13 cellular contexts compared by ENCODE assay signal in genomic region chr20:50345712-50346371, GRCh38.
DNase-seq lines count a peak whose midpoint lies in the region; ATAC-seq and TF ChIP-seq lines count a peak whose summit lies in the region.
"Had no signal": no experiment of that assay in that cellular context is flagged by ENCODE, and none has a peak within 500 bp of the region (broad histone marks: within the 10 kb centered on the region; RNA-seq: fewer than 3 reads in every experiment).

No MANE protein-coding gene starts in this region.

- CTCF ChIA-PET in CD4-positive, alpha-beta memory T cell (lab: Charles Lee; ENCODE audit: partially characterized antibody), result no interaction called here

- H3K27ac ChIP-seq in BLaER1 (peak overlapping the region; percentile 36; the same call in 1 of the 2 replicates), gastroesophageal sphincter (peak overlapping the region in 3 of 4 donors; percentile 61 to 77 (median 69)), parathyroid adenoma (peak overlapping the region; percentile 50)
- H3K27ac ChIP-seq in CD4-positive, alpha-beta memory T cell (ENCODE audit: low read depth, low read length), result no peak overlapping the region

- H3K36me3 ChIP-seq in BLaER1 (no peaks in the 10 kb centered on the region), gastroesophageal sphincter (no peaks in the 10 kb centered on the region), parathyroid adenoma (ENCODE audit: control insufficient read depth, insufficient read depth, low read length) (no peaks in the 10 kb centered on the region)
- no peaks in the 10 kb centered on the region for H3K36me3 ChIP-seq in CD4-positive, alpha-beta memory T cell (ENCODE audit: insufficient read depth, low read length)

- H3K27me3 ChIP-seq in BLaER1 (peaks cover 46% of the 10 kb centered on the region), gastroesophageal sphincter (no peaks in the 10 kb centered on the region), parathyroid adenoma (ENCODE audit: control insufficient read depth, insufficient read depth, low read length) (no peaks in the 10 kb centered on the region)
- no peaks in the 10 kb centered on the region for H3K27me3 ChIP-seq in CD4-positive, alpha-beta memory T cell (ENCODE audit: insufficient read depth, low read length)

- intact Hi-C loops in activated T-helper 1 cell treated with anti-CD3 and anti-CD28 coated beads, Interleukin-12 subunit alpha, Interleukin-12 subunit beta, Interleukin-2, Interleukin-4 antibody, amounts not matched to agents 30 ng/mL and 10 ng/mL and 1 ng/mL, durations not matched to agents 14 hours and 24 hours and 36 hours (cut with micrococcal nuclease), result no loop called here
- intact Hi-C loops in CD4-positive, alpha-beta memory T cell (cut with micrococcal nuclease), result no loop called here

- no peak for ATAC-seq in gastroesophageal sphincter

- peak overlapping the region; percentile 88 for H3K4me2 ChIP-seq in BLaER1
- no peak overlapping the region for H3K4me2 ChIP-seq in parathyroid adenoma (ENCODE audit: low read length)

- no peaks in the 10 kb centered on the region for H3K79me2 ChIP-seq in parathyroid adenoma

- no peak overlapping the region for H2AFZ ChIP-seq in parathyroid adenoma

- no peak for TF ChIP-seq EP300 in gastroesophageal sphincter (IDR thresholded peaks at IDR 0.05)

- DNase-seq in activated T-helper 1 cell treated with anti-CD3 and anti-CD28 coated beads, Interleukin-12 subunit alpha, Interleukin-12 subunit beta, Interleukin-2, Interleukin-4 antibody, amounts not matched to agents 30 ng/mL and 10 ng/mL and 1 ng/mL, durations not matched to agents 14 hours and 24 hours and 36 hours (ENCODE audit: low spot score), result no peak
- DNase-seq in GF-D8 (lab: John Stamatoyannopoulos, UW) (no peak), AG08395 (ENCODE audit: low spot score) (no peak)
- DNase-seq in activated effector memory CD4-positive, alpha-beta T cell treated with Interleukin-2 at 50 U/mL for 16 hours, result no peak
- DNase-seq in CD4-positive, alpha-beta memory T cell, result no peak
- DNase-seq: activated gamma-delta T cell treated with Interleukin-2 at 50 U/mL for 16 hours, glutamatergic neuron, Karpas-422 had no signal

- H3K4me3 ChIP-seq in BLaER1 (peak overlapping the region; percentile 47), gastroesophageal sphincter (peak overlapping the region in 1 of 2 donors; percentile 17), parathyroid adenoma (ENCODE audit: low read depth, low read length) (no peak overlapping the region)
- H3K4me3 ChIP-seq in CD4-positive, alpha-beta memory T cell (ENCODE audit: low read length in 2 of 2), result no peak overlapping the region

- POLR2A ChIA-PET in CD4-positive, alpha-beta memory T cell (lab: Charles Lee; ENCODE audit: partially characterized antibody), result interaction anchor here (0.9 to 1.0 kb wide), 2 partner anchors 11 to 45 kb away, joined by 3 to 4 read pairs; no protein-coding TSS in a partner anchor

- H3K9me3 ChIP-seq in BLaER1 (no peaks in the 10 kb centered on the region), gastroesophageal sphincter (no peaks in the 10 kb centered on the region), parathyroid adenoma (ENCODE audit: control insufficient read depth, low read length) (no peaks in the 10 kb centered on the region)
- H3K9me3 ChIP-seq in CD4-positive, alpha-beta memory T cell (ENCODE audit: control insufficient read depth in 1 of 2, low read length in 2 of 2), result no peaks in the 10 kb centered on the region

- H3K27ac Mint-ChIP-seq in activated T-helper 1 cell treated with anti-CD3 and anti-CD28 coated beads, Interleukin-12 subunit alpha, Interleukin-12 subunit beta, Interleukin-2, Interleukin-4 antibody, amounts not matched to agents 30 ng/mL and 10 ng/mL and 1 ng/mL, durations not matched to agents 14 hours and 24 hours and 36 hours, result peak overlapping the region; percentile 40
- no peak overlapping the region for H3K27ac Mint-ChIP-seq in CD4-positive, alpha-beta memory T cell
- H3K27ac Mint-ChIP-seq: B cell had no signal

- no peak overlapping the region for H3K4me3 Mint-ChIP-seq in activated T-helper 1 cell treated with anti-CD3 and anti-CD28 coated beads, Interleukin-12 subunit alpha, Interleukin-12 subunit beta, Interleukin-2, Interleukin-4 antibody, amounts not matched to agents 30 ng/mL and 10 ng/mL and 1 ng/mL, durations not matched to agents 14 hours and 24 hours and 36 hours
- no peak overlapping the region for H3K4me3 Mint-ChIP-seq in CD4-positive, alpha-beta memory T cell
- H3K4me3 Mint-ChIP-seq: B cell; T-helper 1 cell treated with Interleukin-12 subunit alpha and Interleukin-12 subunit beta and Interleukin-4 antibody, amounts not matched to agents 30 μg/mL and 1 μg/mL, for 36 hours had no signal

- H3K36me3 Mint-ChIP-seq in activated T-helper 1 cell treated with anti-CD3 and anti-CD28 coated beads, Interleukin-12 subunit alpha, Interleukin-12 subunit beta, Interleukin-2, Interleukin-4 antibody, amounts not matched to agents 30 ng/mL and 10 ng/mL and 1 ng/mL, durations not matched to agents 14 hours and 24 hours and 36 hours (ENCODE audit: low read depth), result peaks cover 2% of the 10 kb centered on the region
- H3K36me3 Mint-ChIP-seq in CD4-positive, alpha-beta memory T cell, result no peaks in the 10 kb centered on the region

- H3K4me1 ChIP-seq in BLaER1 (peaks cover 100% of the 10 kb centered on the region), gastroesophageal sphincter (peaks cover 0 to 28% (median 9%) of the 10 kb centered on the region in 3 donors), parathyroid adenoma (no peaks in the 10 kb centered on the region)
- H3K4me1 ChIP-seq in CD4-positive, alpha-beta memory T cell (ENCODE audit: insufficient read depth, low read length), result peaks cover 9% of the 10 kb centered on the region

- WGBS in gastroesophageal sphincter (ENCODE audit: low coverage in 1 of 2), 2 donors, result 57 to 83% methylated on average over 1 to 4 of the region's 6 CpGs

- H3K27me3 Mint-ChIP-seq in activated T-helper 1 cell treated with anti-CD3 and anti-CD28 coated beads, Interleukin-12 subunit alpha, Interleukin-12 subunit beta, Interleukin-2, Interleukin-4 antibody, amounts not matched to agents 30 ng/mL and 10 ng/mL and 1 ng/mL, durations not matched to agents 14 hours and 24 hours and 36 hours (ENCODE audit: insufficient read depth), result peaks cover 2% of the 10 kb centered on the region
- H3K27me3 Mint-ChIP-seq in CD4-positive, alpha-beta memory T cell, result peaks cover 0 to 2% of the 10 kb centered on the region in 2 donors

- H4K20me1 ChIP-seq in BLaER1, result peaks cover 38% of the 10 kb centered on the region

- TF ChIP-seq POLR2A in gastroesophageal sphincter (IDR thresholded peaks at IDR 0.05), result no peak

- H3K9ac ChIP-seq in BLaER1 (peak overlapping the region; percentile 20; the same call in 1 of the 2 replicates), parathyroid adenoma (no peak overlapping the region)

- peaks cover 76% of the 10 kb centered on the region for H3K4me1 Mint-ChIP-seq in activated T-helper 1 cell treated with anti-CD3 and anti-CD28 coated beads, Interleukin-12 subunit alpha, Interleukin-12 subunit beta, Interleukin-2, Interleukin-4 antibody, amounts not matched to agents 30 ng/mL and 10 ng/mL and 1 ng/mL, durations not matched to agents 14 hours and 24 hours and 36 hours (ENCODE audit: low read depth)
- peaks cover 6 to 20% (median 10%) of the 10 kb centered on the region in 4 donors for H3K4me1 Mint-ChIP-seq in CD4-positive, alpha-beta memory T cell

- H3K9me3 Mint-ChIP-seq in activated T-helper 1 cell treated with anti-CD3 and anti-CD28 coated beads, Interleukin-12 subunit alpha, Interleukin-12 subunit beta, Interleukin-2, Interleukin-4 antibody, amounts not matched to agents 30 ng/mL and 10 ng/mL and 1 ng/mL, durations not matched to agents 14 hours and 24 hours and 36 hours, result no peaks in the 10 kb centered on the region
- H3K9me3 Mint-ChIP-seq in CD4-positive, alpha-beta memory T cell, result no peaks in the 10 kb centered on the region
- H3K9me3 Mint-ChIP-seq: T-helper 1 cell treated with Interleukin-12 subunit alpha and Interleukin-12 subunit beta and Interleukin-4 antibody, amounts not matched to agents 30 μg/mL and 1 μg/mL, for 36 hours had no signal

- TF ChIP-seq CTCF in gastroesophageal sphincter (IDR thresholded peaks at IDR 0.05) (no peak), parathyroid adenoma (IDR thresholded peaks at IDR 0.05) (no peak)
